In genomic region chr1:230464618-230465017, GRCh38 we compare ENCODE assay signal across 22 cellular contexts. TPM values are rescaled to one million over a fixed set of nuclear protein-coding genes. Genes with fewer than 3 reads are reported as not detected.
DNase-seq lines count a peak whose midpoint lies in the region; ATAC-seq, FAIRE-seq and TF ChIP-seq lines count a peak whose summit lies in the region.
"Had no signal": no experiment of that assay in that cellular context is flagged by ENCODE, and none has a peak within 500 bp of the region (broad histone marks: within the 10 kb centered on the region; RNA-seq: fewer than 3 reads in every experiment).

No MANE protein-coding gene starts in this region.

- H3K4me3 ChIP-seq in right atrium auricular region (no peak overlapping the region), astrocyte (ENCODE audit: insufficient read depth, low read depth, low read length) (no peak overlapping the region)
- H3K4me3 ChIP-seq: breast epithelium, gastrocnemius medialis, lower lobe of right lung, MG63, PC-9, spleen, thoracic aorta had no signal

- H3K27ac ChIP-seq in right atrium auricular region (peak overlapping the region in 1 of 2 donors; percentile 74), astrocyte (ENCODE audit: low read depth, low read length) (no peak overlapping the region)
- H3K27ac ChIP-seq: breast epithelium, gastrocnemius medialis, lower lobe of right lung, parathyroid adenoma, PC-9, spleen, thoracic aorta had no signal

- H3K9me3 ChIP-seq in right atrium auricular region (no peaks in the 10 kb centered on the region), astrocyte (ENCODE audit: insufficient read depth, low read depth, low read length) (no peaks in the 10 kb centered on the region)
- H3K9me3 ChIP-seq: breast epithelium, lower lobe of right lung, MG63, thoracic aorta had no signal

- no peaks in the 10 kb centered on the region for H4K20me1 ChIP-seq in astrocyte (ENCODE audit: insufficient read depth, low read length)

- no peaks in the 10 kb centered on the region for H3K9me3 Mint-ChIP-seq in astrocyte (ENCODE audit: unreplicated experiment)
- H3K9me3 Mint-ChIP-seq in stimulated activated memory B cell treated with anti-CD40 and anti-IgM and Interleukin-4, amounts not matched to agents 10 μg/mL and 1 μg/mL and 100 μg/mL, for 72 hours = peaks cover 4% of the 10 kb centered on the region

- ATAC-seq in Right ventricle myocardium inferior = peak; percentile 56
- no peak for ATAC-seq in stimulated activated memory B cell treated with anti-CD40 and anti-IgM and Interleukin-4, amounts not matched to agents 10 μg/mL and 1 μg/mL and 100 μg/mL, for 72 hours
- no peak for ATAC-seq in left lobe of liver
- ATAC-seq in HG02885 (IDR thresholded peaks at IDR 0.05; ENCODE audit: poor library complexity, unreplicated experiment) = no peak
- ATAC-seq: gastrocnemius medialis; lower lobe of right lung; naive thymus-derived CD8-positive, alpha-beta T cell had no signal

- H3K27me3 Mint-ChIP-seq in astrocyte (ENCODE audit: low read depth, unreplicated experiment) = no peaks in the 10 kb centered on the region
- H3K27me3 Mint-ChIP-seq in stimulated activated memory B cell treated with anti-CD40 and anti-IgM and Interleukin-4, amounts not matched to agents 10 μg/mL and 1 μg/mL and 100 μg/mL, for 72 hours = peaks cover 19% of the 10 kb centered on the region

- H3K36me3 Mint-ChIP-seq in astrocyte (ENCODE audit: low read depth, unreplicated experiment) = peaks cover 1% of the 10 kb centered on the region
- peaks cover 6% of the 10 kb centered on the region for H3K36me3 Mint-ChIP-seq in stimulated activated memory B cell treated with anti-CD40 and anti-IgM and Interleukin-4, amounts not matched to agents 10 μg/mL and 1 μg/mL and 100 μg/mL, for 72 hours
- H3K36me3 Mint-ChIP-seq: activated naive CD8-positive, alpha-beta T cell treated with anti-CD3 and anti-CD28 coated beads, Interleukin-2, amount 10 ng/mL, durations not matched to agents 7 days and 5 days had no signal

- H3K4me1 ChIP-seq in right atrium auricular region (peaks cover 0 to 14% of the 10 kb centered on the region in 2 donors), astrocyte (ENCODE audit: insufficient read depth, low read length) (no peaks in the 10 kb centered on the region)
- H3K4me1 ChIP-seq: breast epithelium, gastrocnemius medialis, lower lobe of right lung, parathyroid adenoma, spleen had no signal

- no peaks in the 10 kb centered on the region for H3K79me2 ChIP-seq in astrocyte (ENCODE audit: insufficient read depth, low read length)
- H3K79me2 ChIP-seq: parathyroid adenoma had no signal

- no peak overlapping the region for H3K4me3 Mint-ChIP-seq in astrocyte (ENCODE audit: unreplicated experiment)
- no peak overlapping the region for H3K4me3 Mint-ChIP-seq in stimulated activated memory B cell treated with anti-CD40 and anti-IgM and Interleukin-4, amounts not matched to agents 10 μg/mL and 1 μg/mL and 100 μg/mL, for 72 hours
- H3K4me3 Mint-ChIP-seq: activated naive CD8-positive, alpha-beta T cell treated with anti-CD3 and anti-CD28 coated beads, Interleukin-2, amount 10 ng/mL, durations not matched to agents 7 days and 5 days; naive thymus-derived CD8-positive, alpha-beta T cell had no signal

- no peak overlapping the region for H3K9ac ChIP-seq in astrocyte (ENCODE audit: low read length)
- H3K9ac ChIP-seq: parathyroid adenoma had no signal

- H2AFZ ChIP-seq in astrocyte (ENCODE audit: low read depth, low read length) = no peak overlapping the region
- H2AFZ ChIP-seq: parathyroid adenoma, PC-9 had no signal

- peak overlapping the region; percentile 17 for H3K4me2 ChIP-seq in astrocyte (ENCODE audit: low read length)
- H3K4me2 ChIP-seq: PC-9 had no signal

- peaks cover 7% of the 10 kb centered on the region for H3K4me1 Mint-ChIP-seq in astrocyte (ENCODE audit: low read depth, unreplicated experiment)
- H3K4me1 Mint-ChIP-seq in stimulated activated memory B cell treated with anti-CD40 and anti-IgM and Interleukin-4, amounts not matched to agents 10 μg/mL and 1 μg/mL and 100 μg/mL, for 72 hours = no peaks in the 10 kb centered on the region
- H3K4me1 Mint-ChIP-seq: activated naive CD8-positive, alpha-beta T cell treated with anti-CD3 and anti-CD28 coated beads, Interleukin-2, amount 10 ng/mL, durations not matched to agents 7 days and 5 days; naive thymus-derived CD8-positive, alpha-beta T cell had no signal

- no peak for TF ChIP-seq CTCF in right atrium auricular region (IDR thresholded peaks at IDR 0.05)
- no peak for TF ChIP-seq CTCF in astrocyte (IDR thresholded peaks at IDR 0.05; ENCODE audit: insufficient read depth, low read depth, low read length)

- intact Hi-C loops in Right ventricle myocardium inferior (cut with DNase I) = no loop called here

- no peaks in the 10 kb centered on the region for H3K27me3 ChIP-seq in right atrium auricular region
- no peaks in the 10 kb centered on the region for H3K27me3 ChIP-seq in astrocyte (ENCODE audit: insufficient read depth, low read length)
- H3K27me3 ChIP-seq: gastrocnemius medialis had no signal

- no peak overlapping the region for H3K27ac Mint-ChIP-seq in astrocyte (ENCODE audit: unreplicated experiment)
- H3K27ac Mint-ChIP-seq in stimulated activated memory B cell treated with anti-CD40 and anti-IgM and Interleukin-4, amounts not matched to agents 10 μg/mL and 1 μg/mL and 100 μg/mL, for 72 hours = no peak overlapping the region
- H3K27ac Mint-ChIP-seq: activated naive CD8-positive, alpha-beta T cell treated with anti-CD3 and anti-CD28 coated beads, Interleukin-2, amount 10 ng/mL, durations not matched to agents 7 days and 5 days; naive thymus-derived CD8-positive, alpha-beta T cell had no signal

- FAIRE-seq in astrocyte (lab: Jason Lieb, UNC) = no peak

- no peaks in the 10 kb centered on the region for H3K36me3 ChIP-seq in right atrium auricular region
- no peaks in the 10 kb centered on the region for H3K36me3 ChIP-seq in astrocyte (ENCODE audit: insufficient read depth, low read length)
- H3K36me3 ChIP-seq: breast epithelium, gastrocnemius medialis, lower lobe of right lung, MG63, spleen, thoracic aorta had no signal

- DNase-seq in Right ventricle myocardium inferior (ENCODE audit: missing footprints) (no peak), right atrium auricular region (ENCODE audit: low spot score) (no peak), astrocyte (ENCODE audit: low read depth) (no peak), kidney tubule cell (ENCODE audit: low spot score) (peak; percentile 31), left lobe of liver (ENCODE audit: low spot score) (no peak), islet precursor cell (no peak)
- DNase-seq: activated CD4-positive, CD25-positive, alpha-beta regulatory T cell treated with anti-CD3 and anti-CD28 coated beads, Interleukin-2, amount 50 U/mL, for 72 hours; activated naive CD8-positive, alpha-beta T cell treated with anti-CD3 and anti-CD28 coated beads, Interleukin-2, amount 10 ng/mL, durations not matched to agents 7 days and 5 days; erythroblast; gastrocnemius medialis; lower lobe of right lung; MG63; naive thymus-derived CD8-positive, alpha-beta T cell; NCI-H1930; NCI-H748 treated with DMSO at 0.1 percent for 48 hours; PC-9; spleen had no signal

RNA-seq across cellular contexts. Expression of gene PGBD5, which starts 38.5 kb away (rescaled TPM):
- total RNA-seq in Right ventricle myocardium inferior = 15.5 TPM
- total RNA-seq in right atrium auricular region = 10 to 100 TPM; 13.2 to 18.5 TPM
- 14.7 and 22.4 TPM in 2 replicates for total RNA-seq in astrocyte
- 7.5 TPM for total RNA-seq in left lobe of liver
- total RNA-seq: activated naive CD8-positive, alpha-beta T cell treated with anti-CD3 and anti-CD28 coated beads, Interleukin-2, amount 10 ng/mL, durations not matched to agents 7 days and 5 days; naive thymus-derived CD8-positive, alpha-beta T cell; PC-9 had no signal
